ENCODE assay signal across 31 cellular contexts in the genomic region with DNA sequence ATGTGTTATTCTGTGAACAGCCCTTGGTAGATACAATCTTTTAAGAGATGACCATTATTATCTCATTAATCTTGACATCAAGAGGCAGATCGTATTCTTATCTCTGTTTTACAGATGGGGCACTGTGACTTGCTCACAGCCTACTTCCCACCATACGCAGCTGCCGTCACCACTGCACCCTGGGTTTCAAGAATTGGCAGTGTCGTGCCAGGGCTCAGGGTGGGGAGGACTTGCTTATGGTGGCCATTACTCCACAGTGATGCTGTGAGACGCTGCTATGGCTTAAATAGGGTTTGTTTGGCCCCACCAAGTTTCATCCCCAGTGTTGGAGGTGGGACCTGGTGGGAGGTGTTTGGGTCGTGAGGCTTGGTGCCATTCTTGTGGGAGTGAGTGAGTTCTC.
"Had no signal": no experiment of that assay in that cellular context is flagged by ENCODE, and none has a peak within 500 bp of the region (broad histone marks: within the 10 kb centered on the region; RNA-seq: fewer than 3 reads in every experiment).

No MANE protein-coding gene starts in this region.

- H3K4me3 Mint-ChIP-seq: activated CD4-positive, alpha-beta memory T cell treated with anti-CD3 and anti-CD28 coated beads, Interleukin-2, amount 10 ng/mL, durations not matched to agents 7 days and 5 days; activated CD4-positive, alpha-beta T cell treated with anti-CD3 and anti-CD28 coated beads, Interleukin-2, amount 10 ng/mL, durations not matched to agents 7 days and 5 days; activated naive CD4-positive, alpha-beta T cell treated with anti-CD3 and anti-CD28 coated beads, Interleukin-2, amount 10 ng/mL, durations not matched to agents 7 days and 5 days; activated naive CD8-positive, alpha-beta T cell treated with anti-CD3 and anti-CD28 coated beads, Interleukin-2, amount 10 ng/mL, durations not matched to agents 7 days and 5 days; activated T-cell treated with anti-CD3 and anti-CD28 coated beads, Interleukin-2, amount 50 U/mL, for 24 hours; activated T-cell treated with anti-CD3 and anti-CD28 coated beads, Interleukin-2, amount 50 U/mL, for 72 hours; brain; effector memory CD8-positive, alpha-beta T cell; T-helper 17 cell; T-helper 2 cell treated with Interferon-gamma antibody and Interleukin-4, amounts not matched to agents 5 μg/mL and 100 μg/mL, for 36 hours had no signal

- H3K4me3 ChIP-seq: ascending aorta, breast epithelium, cardiac muscle cell, esophagus muscularis mucosa, gastrocnemius medialis had no signal

- H3K27ac Mint-ChIP-seq: activated CD4-positive, alpha-beta memory T cell treated with anti-CD3 and anti-CD28 coated beads, Interleukin-2, amount 10 ng/mL, durations not matched to agents 7 days and 5 days; activated CD4-positive, alpha-beta T cell treated with anti-CD3 and anti-CD28 coated beads, Interleukin-2, amount 10 ng/mL, durations not matched to agents 7 days and 5 days; activated naive CD4-positive, alpha-beta T cell treated with anti-CD3 and anti-CD28 coated beads, Interleukin-2, amount 10 ng/mL, durations not matched to agents 7 days and 5 days; activated naive CD4-positive, alpha-beta T cell treated with anti-CD3 and anti-CD28 coated beads, Interleukin-2, amount 50 U/mL, for 72 hours; activated naive CD8-positive, alpha-beta T cell treated with anti-CD3 and anti-CD28 coated beads, Interleukin-2, amount 10 ng/mL, durations not matched to agents 7 days and 5 days; activated T-cell treated with anti-CD3 and anti-CD28 coated beads, Interleukin-2, amount 50 U/mL, for 24 hours; activated T-cell treated with anti-CD3 and anti-CD28 coated beads, Interleukin-2, amount 50 U/mL, for 72 hours; brain; effector memory CD8-positive, alpha-beta T cell; T-helper 17 cell; T-helper 2 cell treated with Interferon-gamma antibody and Interleukin-4, amounts not matched to agents 5 μg/mL and 100 μg/mL, for 36 hours had no signal

- H3K27me3 ChIP-seq: ascending aorta had no signal

- H3K27ac ChIP-seq: ascending aorta, breast epithelium, cardiac muscle cell, esophagus muscularis mucosa, foreskin keratinocyte, gastrocnemius medialis had no signal

- H3K4me1 ChIP-seq: ascending aorta, breast epithelium, esophagus muscularis mucosa, foreskin keratinocyte, gastrocnemius medialis had no signal

- DNase-seq: activated CD4-positive, alpha-beta memory T cell treated with anti-CD3 and anti-CD28 coated beads, Interleukin-2, amount 10 ng/mL, durations not matched to agents 7 days and 5 days; activated CD4-positive, alpha-beta T cell treated with anti-CD3 and anti-CD28 coated beads for 4 hours; activated CD4-positive, alpha-beta T cell treated with anti-CD3 and anti-CD28 coated beads, Interleukin-2, amount 10 ng/mL, durations not matched to agents 7 days and 5 days; activated CD4-positive, alpha-beta T cell treated with anti-CD3 and anti-CD28 coated beads, Interleukin-2, amount 50 U/mL, for 4 hours; activated CD4-positive, CD25-positive, alpha-beta regulatory T cell; activated CD4-positive, CD25-positive, alpha-beta regulatory T cell treated with anti-CD3 and anti-CD28 coated beads, Interleukin-2, amount 50 U/mL, for 72 hours; activated CD8-positive, alpha-beta memory T cell treated with anti-CD3 and anti-CD28 coated beads, Interleukin-2, amount 50 U/mL, for 48 hours; activated gamma-delta T cell; activated naive CD4-positive, alpha-beta T cell; activated naive CD4-positive, alpha-beta T cell treated with anti-CD3 and anti-CD28 coated beads, Interleukin-2, amount 10 ng/mL, durations not matched to agents 7 days and 5 days; activated naive CD8-positive, alpha-beta T cell treated with anti-CD3 and anti-CD28 coated beads, Interleukin-2, amount 10 ng/mL, durations not matched to agents 7 days and 5 days; activated T-cell treated with anti-CD3 and anti-CD28 coated beads for 4 hours; activated T-cell treated with anti-CD3 and anti-CD28 coated beads, Interleukin-2, amount 50 U/mL, for 24 hours; activated T-cell treated with anti-CD3 and anti-CD28 coated beads, Interleukin-2, amount 50 U/mL, for 72 hours; cortex of kidney; dermis blood vessel endothelial cell; effector CD4-positive, alpha-beta T cell; effector memory CD8-positive, alpha-beta T cell; foreskin keratinocyte; gastrocnemius medialis; glutamatergic neuron; T-helper 1 cell; T-helper 17 cell; T1000 had no signal

- H3K36me3 Mint-ChIP-seq: activated naive CD4-positive, alpha-beta T cell treated with anti-CD3 and anti-CD28 coated beads, Interleukin-2, amount 10 ng/mL, durations not matched to agents 7 days and 5 days; activated naive CD4-positive, alpha-beta T cell treated with anti-CD3 and anti-CD28 coated beads, Interleukin-2, amount 50 U/mL, for 72 hours; activated naive CD8-positive, alpha-beta T cell treated with anti-CD3 and anti-CD28 coated beads, Interleukin-2, amount 10 ng/mL, durations not matched to agents 7 days and 5 days; brain had no signal

- H3K9me3 Mint-ChIP-seq: activated CD4-positive, alpha-beta memory T cell treated with anti-CD3 and anti-CD28 coated beads, Interleukin-2, amount 10 ng/mL, durations not matched to agents 7 days and 5 days; activated CD4-positive, alpha-beta T cell treated with anti-CD3 and anti-CD28 coated beads, Interleukin-2, amount 10 ng/mL, durations not matched to agents 7 days and 5 days; activated naive CD4-positive, alpha-beta T cell treated with anti-CD3 and anti-CD28 coated beads, Interleukin-2, amount 10 ng/mL, durations not matched to agents 7 days and 5 days; activated naive CD4-positive, alpha-beta T cell treated with anti-CD3 and anti-CD28 coated beads, Interleukin-2, amount 50 U/mL, for 72 hours; activated naive CD8-positive, alpha-beta T cell treated with anti-CD3 and anti-CD28 coated beads, Interleukin-2, amount 10 ng/mL, durations not matched to agents 7 days and 5 days; activated T-cell treated with anti-CD3 and anti-CD28 coated beads, Interleukin-2, amount 50 U/mL, for 24 hours; activated T-cell treated with anti-CD3 and anti-CD28 coated beads, Interleukin-2, amount 50 U/mL, for 72 hours; brain; effector memory CD8-positive, alpha-beta T cell; T-helper 2 cell treated with Interferon-gamma antibody and Interleukin-4, amounts not matched to agents 5 μg/mL and 100 μg/mL, for 36 hours had no signal

- H3K4me1 Mint-ChIP-seq: activated CD4-positive, alpha-beta memory T cell treated with anti-CD3 and anti-CD28 coated beads, Interleukin-2, amount 10 ng/mL, durations not matched to agents 7 days and 5 days; activated CD4-positive, alpha-beta T cell treated with anti-CD3 and anti-CD28 coated beads, Interleukin-2, amount 10 ng/mL, durations not matched to agents 7 days and 5 days; activated naive CD4-positive, alpha-beta T cell treated with anti-CD3 and anti-CD28 coated beads, Interleukin-2, amount 10 ng/mL, durations not matched to agents 7 days and 5 days; activated naive CD8-positive, alpha-beta T cell treated with anti-CD3 and anti-CD28 coated beads, Interleukin-2, amount 10 ng/mL, durations not matched to agents 7 days and 5 days had no signal

- H3K36me3 ChIP-seq: ascending aorta, breast epithelium, cardiac muscle cell, esophagus muscularis mucosa, gastrocnemius medialis had no signal

- ATAC-seq: activated naive CD4-positive, alpha-beta T cell treated with anti-CD3 and anti-CD28 coated beads, Interleukin-2, amount 50 U/mL, for 72 hours; activated T-cell treated with anti-CD3 and anti-CD28 coated beads, Interleukin-2, amount 50 U/mL, for 72 hours; effector memory CD8-positive, alpha-beta T cell; foreskin keratinocyte; gastrocnemius medialis; T-helper 17 cell had no signal

- H3K9me3 ChIP-seq: ascending aorta, breast epithelium, esophagus muscularis mucosa, gastrocnemius medialis had no signal
